In the genomic region with DNA sequence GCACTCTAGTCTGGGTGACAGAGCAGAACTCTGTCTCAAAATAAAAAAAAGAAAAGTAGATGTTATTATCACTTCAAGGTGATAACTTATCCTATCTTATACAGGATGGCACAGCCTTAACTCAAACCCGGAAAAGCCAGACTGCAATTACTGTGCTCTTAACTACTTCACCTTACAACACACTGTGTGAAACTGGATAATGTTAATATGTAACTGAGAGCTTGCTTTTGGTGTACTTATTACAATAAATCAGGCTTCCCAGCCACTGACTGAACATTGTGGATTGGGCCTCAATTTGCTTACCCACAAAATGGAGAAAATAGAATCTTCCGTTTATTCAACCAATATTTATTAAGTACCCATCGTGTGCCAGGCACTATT, we compare ENCODE assay signal across 10 cellular contexts. TPM values are rescaled to one million over a fixed set of nuclear protein-coding genes. Genes with fewer than 3 reads are reported as not detected.
A peak's percentile ranks its signal among the peaks of the same experiment; 100 is the strongest.
DNase-seq lines count a peak whose midpoint lies in the region; TF ChIP-seq lines count a peak whose summit lies in the region.
"Had no signal": no experiment of that assay in that cellular context is flagged by ENCODE, and none has a peak within 500 bp of the region (broad histone marks: within the 10 kb centered on the region; RNA-seq: fewer than 3 reads in every experiment).

No MANE protein-coding gene starts in this region.

- H3K27me3 Mint-ChIP-seq in activated naive CD4-positive, alpha-beta T cell treated with anti-CD3 and anti-CD28 coated beads, Interleukin-2, amount 50 U/mL, for 24 hours = no peaks in the 10 kb centered on the region
- H3K27me3 Mint-ChIP-seq in type B pancreatic cell = no peaks in the 10 kb centered on the region

- H3K27ac ChIP-seq in SK-N-MC = no peak overlapping the region
- H3K27ac ChIP-seq: gastrocnemius medialis had no signal

- no peak for TF ChIP-seq CTCF in type B pancreatic cell (conservative IDR thresholded peaks at IDR 0.05)

- peaks cover 33% of the 10 kb centered on the region for H3K4me1 Mint-ChIP-seq in activated naive CD4-positive, alpha-beta T cell treated with anti-CD3 and anti-CD28 coated beads, Interleukin-2, amount 50 U/mL, for 24 hours
- peaks cover 24% of the 10 kb centered on the region for H3K4me1 Mint-ChIP-seq in type B pancreatic cell (ENCODE audit: unreplicated experiment)

- H3K9me3 Mint-ChIP-seq in activated naive CD4-positive, alpha-beta T cell treated with anti-CD3 and anti-CD28 coated beads, Interleukin-2, amount 50 U/mL, for 24 hours = no peaks in the 10 kb centered on the region
- H3K9me3 Mint-ChIP-seq in type B pancreatic cell = no peaks in the 10 kb centered on the region

- no peak for DNase-seq in activated naive CD4-positive, alpha-beta T cell (lab: John Stamatoyannopoulos, UW)
- DNase-seq in SK-N-MC (ENCODE audit: low read depth, low spot score) (no peak), type B pancreatic cell (ENCODE audit: extremely low spot score, unreplicated experiment) (no peak), cerebellar cortex (ENCODE audit: low spot score) (no peak), NCI-H2196 treated with DMSO at 0.1 percent for 48 hours (lab: John Stamatoyannopoulos, UW; ENCODE audit: unreplicated experiment) (no peak), cerebellar nuclear complex (lab: John Stamatoyannopoulos, UW) (no peak)
- DNase-seq: gastrocnemius medialis, Peyer's patch had no signal

- no peaks in the 10 kb centered on the region for H3K9me3 ChIP-seq in SK-N-MC (ENCODE audit: low read depth, low read length)
- H3K9me3 ChIP-seq: gastrocnemius medialis, Peyer's patch had no signal

- peaks cover 45% of the 10 kb centered on the region for H3K36me3 ChIP-seq in SK-N-MC (ENCODE audit: insufficient read depth, low read length)

- no peak overlapping the region for H3K27ac Mint-ChIP-seq in activated naive CD4-positive, alpha-beta T cell treated with anti-CD3 and anti-CD28 coated beads, Interleukin-2, amount 50 U/mL, for 24 hours
- H3K27ac Mint-ChIP-seq in type B pancreatic cell = peak overlapping the region; percentile 100

- H3K9ac ChIP-seq in SK-N-MC (ENCODE audit: insufficient read length) = peak overlapping the region; percentile 95

- H3K4me3 ChIP-seq in SK-N-MC (peak overlapping the region; percentile 90), iPS-11a (ENCODE audit: low read depth, low read length) (peak overlapping the region; percentile 72)

- H3K36me3 Mint-ChIP-seq in activated naive CD4-positive, alpha-beta T cell treated with anti-CD3 and anti-CD28 coated beads, Interleukin-2, amount 50 U/mL, for 24 hours = peaks cover 14% of the 10 kb centered on the region
- peaks cover 7% of the 10 kb centered on the region for H3K36me3 Mint-ChIP-seq in type B pancreatic cell

- peak overlapping the region; percentile 100 for H3K4me3 Mint-ChIP-seq in activated naive CD4-positive, alpha-beta T cell treated with anti-CD3 and anti-CD28 coated beads, Interleukin-2, amount 50 U/mL, for 24 hours
- H3K4me3 Mint-ChIP-seq in type B pancreatic cell = peak overlapping the region; percentile 99

RNA-seq across cellular contexts. Expression of gene ORC1, which starts 1.4 kb away (rescaled TPM):
- 6.5 and 14.8 TPM in 2 replicates for total RNA-seq in type B pancreatic cell (ENCODE audit: low replicate concordance)

RNA-seq across cellular contexts. Expression of gene PRPF38A, which starts 1.6 kb away (rescaled TPM):
- 55.6 and 70.7 TPM in 2 replicates for total RNA-seq in type B pancreatic cell (ENCODE audit: low replicate concordance)

RNA-seq across cellular contexts. Expression of gene CC2D1B, which starts 36.8 kb away (rescaled TPM):
- total RNA-seq in type B pancreatic cell (ENCODE audit: low replicate concordance) = 33.7 and 35.9 TPM in 2 replicates
